In the genomic region with DNA sequence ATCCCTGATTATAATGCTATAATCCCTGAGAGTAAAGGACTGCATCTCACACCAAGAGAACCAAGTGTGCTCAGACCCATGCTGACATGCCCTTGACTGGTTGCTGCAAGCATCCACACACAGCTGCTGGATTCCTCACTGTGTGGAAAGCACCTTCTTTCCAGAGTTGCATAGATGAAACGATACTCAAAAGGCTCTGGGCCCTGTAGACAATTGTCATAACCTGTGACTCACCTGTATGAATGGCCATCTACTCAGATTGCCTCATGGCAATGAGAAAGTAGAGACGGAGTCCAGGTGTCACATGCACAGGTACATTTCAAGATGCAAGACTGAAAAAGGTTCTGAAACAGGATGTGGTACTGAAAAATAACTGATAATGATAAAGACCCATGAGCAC, we compare ENCODE assay signal across 18 cellular contexts.
"Had no signal": no experiment of that assay in that cellular context is flagged by ENCODE, and none has a peak within 500 bp of the region (broad histone marks: within the 10 kb centered on the region; RNA-seq: fewer than 3 reads in every experiment).

No MANE protein-coding gene starts in this region.

- H3K9me3 ChIP-seq: neutrophil, right atrium auricular region, tibial nerve had no signal

- H3K27me3 ChIP-seq: neutrophil, tibial nerve had no signal

- DNase-seq: activated CD4-positive, alpha-beta memory T cell treated with anti-CD3 and anti-CD28 coated beads, Interleukin-2, amount 10 ng/mL, durations not matched to agents 7 days and 5 days; activated CD4-positive, alpha-beta T cell treated with anti-CD3 and anti-CD28 coated beads for 1 hour; activated gamma-delta T cell treated with Interleukin-2 at 50 U/mL for 16 hours; activated T-cell treated with anti-CD3 and anti-CD28 coated beads, Interleukin-2, amount 50 U/mL, for 48 hours; caudate nucleus; effector CD4-positive, alpha-beta T cell; hippocampal formation; kidney glomerular epithelial cell; naive thymus-derived CD4-positive, alpha-beta T cell; posterior cingulate gyrus; stimulated activated naive B cell treated with anti-CD40 and anti-IgM and Interleukin-4, amounts not matched to agents 10 μg/mL and 1 μg/mL and 100 μg/mL, for 72 hours; T-helper 9 cell had no signal

- H3K4me1 Mint-ChIP-seq: activated CD4-positive, alpha-beta memory T cell treated with anti-CD3 and anti-CD28 coated beads, Interleukin-2, amount 10 ng/mL, durations not matched to agents 7 days and 5 days; naive thymus-derived CD4-positive, alpha-beta T cell had no signal

- H3K27ac Mint-ChIP-seq: activated CD4-positive, alpha-beta memory T cell treated with anti-CD3 and anti-CD28 coated beads, Interleukin-2, amount 10 ng/mL, durations not matched to agents 7 days and 5 days; naive thymus-derived CD4-positive, alpha-beta T cell; stimulated activated naive B cell treated with anti-CD40 and anti-IgM and Interleukin-4, amounts not matched to agents 10 μg/mL and 1 μg/mL and 100 μg/mL, for 72 hours had no signal

- H3K4me1 ChIP-seq: tibial nerve had no signal

- H3K36me3 Mint-ChIP-seq: naive thymus-derived CD4-positive, alpha-beta T cell; stimulated activated naive B cell treated with anti-CD40 and anti-IgM and Interleukin-4, amounts not matched to agents 10 μg/mL and 1 μg/mL and 100 μg/mL, for 72 hours had no signal

- H3K27ac ChIP-seq: coronary artery, neutrophil, right atrium auricular region, tibial nerve had no signal

- H3K4me3 Mint-ChIP-seq: activated CD4-positive, alpha-beta memory T cell treated with anti-CD3 and anti-CD28 coated beads, Interleukin-2, amount 10 ng/mL, durations not matched to agents 7 days and 5 days; naive thymus-derived CD4-positive, alpha-beta T cell; stimulated activated naive B cell treated with anti-CD40 and anti-IgM and Interleukin-4, amounts not matched to agents 10 μg/mL and 1 μg/mL and 100 μg/mL, for 72 hours had no signal

- H3K4me3 ChIP-seq: coronary artery, lung, right atrium auricular region, smooth muscle cell, tibial nerve had no signal

- H3K9me3 Mint-ChIP-seq: activated CD4-positive, alpha-beta memory T cell treated with anti-CD3 and anti-CD28 coated beads, Interleukin-2, amount 10 ng/mL, durations not matched to agents 7 days and 5 days; naive thymus-derived CD4-positive, alpha-beta T cell; stimulated activated naive B cell treated with anti-CD40 and anti-IgM and Interleukin-4, amounts not matched to agents 10 μg/mL and 1 μg/mL and 100 μg/mL, for 72 hours had no signal

- H3K36me3 ChIP-seq: neutrophil, right atrium auricular region, tibial nerve had no signal

- ATAC-seq: naive thymus-derived CD4-positive, alpha-beta T cell; stimulated activated naive B cell treated with anti-CD40 and anti-IgM and Interleukin-4, amounts not matched to agents 10 μg/mL and 1 μg/mL and 100 μg/mL, for 72 hours had no signal

- H3K4me2 ChIP-seq: smooth muscle cell had no signal
